ENCODE assay signal across 33 cellular contexts in genomic region chr3:131477813-131478212, GRCh38.
"Had no signal": no experiment of that assay in that cellular context is flagged by ENCODE, and none has a peak within 500 bp of the region (broad histone marks: within the 10 kb centered on the region; RNA-seq: fewer than 3 reads in every experiment).

No MANE protein-coding gene starts in this region.

- H3K36me3 ChIP-seq: adrenal gland, breast epithelium had no signal

- H3K4me1 ChIP-seq: adrenal gland, body of pancreas, breast epithelium had no signal

- H3K27me3 ChIP-seq: adrenal gland, body of pancreas, brain microvascular endothelial cell, breast epithelium had no signal

- H3K4me3 ChIP-seq: adrenal gland, body of pancreas, breast epithelium had no signal

- H3K9me3 ChIP-seq: adrenal gland, body of pancreas, breast epithelium had no signal

- DNase-seq: activated B cell treated with CpG ODN at 0.5 μM for 24 hours; activated CD4-positive, alpha-beta memory T cell treated with anti-CD3 and anti-CD28 coated beads for 36 hours; activated CD4-positive, alpha-beta T cell treated with anti-CD3 and anti-CD28 coated beads for 4 hours; activated CD4-positive, alpha-beta T cell treated with anti-CD3 and anti-CD28 coated beads, Interleukin-2, amount 10 ng/mL, durations not matched to agents 24 days and 14 days; activated CD4-positive, alpha-beta T cell treated with anti-CD3 and anti-CD28 coated beads, Interleukin-2, amount 50 U/mL, for 1 hour; activated CD4-positive, alpha-beta T cell treated with anti-CD3 and anti-CD28 coated beads, Interleukin-2, amount 50 U/mL, for 4 hours; activated CD4-positive, CD25-positive, alpha-beta regulatory T cell treated with anti-CD3 and anti-CD28 coated beads, Interleukin-2, amount 50 U/mL, for 72 hours; activated CD8-positive, alpha-beta memory T cell treated with anti-CD3 and anti-CD28 coated beads, Interleukin-2, amount 50 U/mL, for 4 hours; activated CD8-positive, alpha-beta T cell treated with anti-CD3 and anti-CD28 coated beads for 36 hours; activated effector memory CD4-positive, alpha-beta T cell treated with anti-CD3 and anti-CD28 coated beads, Interleukin-2, amount 50 U/mL, for 16 hours; activated gamma-delta T cell treated with Interleukin-2 at 50 U/mL for 16 hours; activated naive CD4-positive, alpha-beta T cell; activated naive CD4-positive, alpha-beta T cell treated with anti-CD3 and anti-CD28 coated beads for 36 hours; activated naive CD4-positive, alpha-beta T cell treated with anti-CD3 and anti-CD28 coated beads, Interleukin-2, amount 50 U/mL, for 16 hours; activated naive CD8-positive, alpha-beta T cell treated with anti-CD3 and anti-CD28 coated beads for 36 hours; activated T-cell treated with anti-CD3 and anti-CD28 coated beads for 4 hours; activated T-cell treated with anti-CD3 and anti-CD28 coated beads, Interleukin-2, amount 50 U/mL, for 1 hour; activated T-cell treated with anti-CD3 and anti-CD28 coated beads, Interleukin-2, amount 50 U/mL, for 4 hours; activated T-cell treated with anti-CD3 and anti-CD28 coated beads, Interleukin-2, amount 50 U/mL, for 72 hours; adrenal gland; amniotic stem cell; aorta; body of pancreas; brain microvascular endothelial cell; central memory CD4-positive, alpha-beta T cell; T-helper 2 cell; T-helper 9 cell had no signal

- ATAC-seq: activated CD8-positive, alpha-beta T cell treated with anti-CD3 and anti-CD28 coated beads for 36 hours; activated naive CD4-positive, alpha-beta T cell treated with anti-CD3 and anti-CD28 coated beads, Interleukin-2, amount 50 U/mL, for 72 hours; activated T-cell treated with anti-CD3 and anti-CD28 coated beads, Interleukin-2, amount 50 U/mL, for 4 hours; activated T-cell treated with anti-CD3 and anti-CD28 coated beads, Interleukin-2, amount 50 U/mL, for 72 hours; activated T-helper 17 cell treated with anti-CD3 and anti-CD28 coated beads, Interleukin-2, amount 50 U/mL, for 72 hours; body of pancreas had no signal

- H3K27ac ChIP-seq: adrenal gland, body of pancreas, brain microvascular endothelial cell, breast epithelium, VCaP had no signal

- FAIRE-seq: astrocyte, TTC549 had no signal
